ENCODE assay signal across 12 cellular contexts in genomic region chr7:11130012-11130411, GRCh38.
A peak's percentile ranks its signal among the peaks of the same experiment; 100 is the strongest.
DNase-seq lines count a peak whose midpoint lies in the region; TF ChIP-seq lines count a peak whose summit lies in the region.
"Had no signal": no experiment of that assay in that cellular context is flagged by ENCODE, and none has a peak within 500 bp of the region (broad histone marks: within the 10 kb centered on the region; RNA-seq: fewer than 3 reads in every experiment).

No MANE protein-coding gene starts in this region.

- CTCF ChIA-PET in AG04449 (lab: Yijun Ruan, JAX) = no interaction called here

- no peaks in the 10 kb centered on the region for H3K9me3 Mint-ChIP-seq in activated T-helper 2 cell treated with anti-CD3 and anti-CD28 coated beads, Interferon-gamma antibody, Interleukin-2, Interleukin-4, amounts not matched to agents 10 μg/mL and 5 μg/mL and 100 μg/mL, durations not matched to agents 14 hours and 24 hours and 36 hours
- no peaks in the 10 kb centered on the region for H3K9me3 Mint-ChIP-seq in immature natural killer cell

- H3K27ac Mint-ChIP-seq in activated T-helper 2 cell treated with anti-CD3 and anti-CD28 coated beads, Interferon-gamma antibody, Interleukin-2, Interleukin-4, amounts not matched to agents 10 μg/mL and 5 μg/mL and 100 μg/mL, durations not matched to agents 14 hours and 24 hours and 36 hours = peak overlapping the region; percentile 72
- H3K27ac Mint-ChIP-seq in immature natural killer cell = no peak overlapping the region

- peaks cover 56% of the 10 kb centered on the region for H3K4me1 Mint-ChIP-seq in activated T-helper 2 cell treated with anti-CD3 and anti-CD28 coated beads, Interferon-gamma antibody, Interleukin-2, Interleukin-4, amounts not matched to agents 10 μg/mL and 5 μg/mL and 100 μg/mL, durations not matched to agents 14 hours and 24 hours and 36 hours (ENCODE audit: low read depth)
- H3K4me1 Mint-ChIP-seq in immature natural killer cell = peaks cover 37 to 41% of the 10 kb centered on the region in 2 donors

- intact Hi-C loops in activated T-helper 2 cell treated with anti-CD3 and anti-CD28 coated beads, Interferon-gamma antibody, Interleukin-2, Interleukin-4, amounts not matched to agents 10 μg/mL and 5 μg/mL and 100 μg/mL, durations not matched to agents 14 hours and 24 hours and 36 hours (cut with micrococcal nuclease) = loop anchor here (1.0 to 2.0 kb wide), 6 partner anchors 10 to 157 kb away; partner anchors contain the start of gene PHF14
- intact Hi-C loops in dorsolateral prefrontal cortex (cut with DNase I) = no loop called here

- H3K4me3 ChIP-seq in AG04449 (ENCODE audit: low read depth, low read length) = no peak overlapping the region
- H3K4me3 ChIP-seq in dorsolateral prefrontal cortex = no peak overlapping the region
- H3K4me3 ChIP-seq: stomach had no signal

- peak; percentile 86 for DNase-seq in AG04449 (ENCODE audit: low read depth, low spot score)
- DNase-seq in HS-27A (ENCODE audit: low read depth) = peak; percentile 72
- DNase-seq in activated T-helper 2 cell treated with anti-CD3 and anti-CD28 coated beads, Interferon-gamma antibody, Interleukin-2, Interleukin-4, amounts not matched to agents 10 μg/mL and 5 μg/mL and 100 μg/mL, durations not matched to agents 14 hours and 24 hours and 36 hours (ENCODE audit: low spot score) = no peak
- DNase-seq in immature natural killer cell = peak in 2 of 3 donors; percentile 3
- no peak for DNase-seq in CD1c-positive myeloid dendritic cell (ENCODE audit: extremely low spot score)
- DNase-seq in dorsolateral prefrontal cortex = no peak
- DNase-seq in NCI-H2227 treated with DMSO at 0.1 percent for 48 hours (lab: John Stamatoyannopoulos, UW) = no peak
- no peak for DNase-seq in NCI-H187 treated with DMSO at 0.1 percent for 48 hours (lab: John Stamatoyannopoulos, UW)
- DNase-seq: cerebellar nuclear complex; GDM1; stimulated activated CD4-positive, alpha-beta T cell treated with anti-CD3 and anti-CD28 coated beads, Interleukin-4, amount 100 ng/mL, for 24 hours; stomach had no signal

- TF ChIP-seq CTCF in AG04449 (IDR thresholded peaks at IDR 0.05; ENCODE audit: insufficient read depth, low read length, missing control alignments) (no peak), dorsolateral prefrontal cortex (IDR thresholded peaks at IDR 0.05 in 54 of 56, conservative IDR thresholded peaks at IDR 0.05 in 2 of 56; ENCODE audit: low read depth in 1 of 56, partially characterized antibody in 56 of 56) (no peak)

- POLR2A ChIA-PET in AG04449 (lab: Yijun Ruan, JAX) = no interaction called here

- H3K27me3 Mint-ChIP-seq in activated T-helper 2 cell treated with anti-CD3 and anti-CD28 coated beads, Interferon-gamma antibody, Interleukin-2, Interleukin-4, amounts not matched to agents 10 μg/mL and 5 μg/mL and 100 μg/mL, durations not matched to agents 14 hours and 24 hours and 36 hours (ENCODE audit: low read depth) = no peaks in the 10 kb centered on the region
- H3K27me3 Mint-ChIP-seq in immature natural killer cell (ENCODE audit: low read depth in 3 of 3) = peaks cover 0 to 5% (median 0%) of the 10 kb centered on the region in 3 donors

- H3K36me3 Mint-ChIP-seq in activated T-helper 2 cell treated with anti-CD3 and anti-CD28 coated beads, Interferon-gamma antibody, Interleukin-2, Interleukin-4, amounts not matched to agents 10 μg/mL and 5 μg/mL and 100 μg/mL, durations not matched to agents 14 hours and 24 hours and 36 hours (ENCODE audit: low read depth) = peaks cover 55% of the 10 kb centered on the region
- H3K36me3 Mint-ChIP-seq in immature natural killer cell = peaks cover 4 to 17% (median 11%) of the 10 kb centered on the region in 3 donors

- H3K4me3 Mint-ChIP-seq in activated T-helper 2 cell treated with anti-CD3 and anti-CD28 coated beads, Interferon-gamma antibody, Interleukin-2, Interleukin-4, amounts not matched to agents 10 μg/mL and 5 μg/mL and 100 μg/mL, durations not matched to agents 14 hours and 24 hours and 36 hours (ENCODE audit: low read depth) = no peak overlapping the region
- H3K4me3 Mint-ChIP-seq in immature natural killer cell = no peak overlapping the region

- peak overlapping the region in 7 of 59 donors; percentile 10 to 59 (median 26) for H3K27ac ChIP-seq in dorsolateral prefrontal cortex
- H3K27ac ChIP-seq: stomach had no signal

- H3K27me3 ChIP-seq in dorsolateral prefrontal cortex = no peaks in the 10 kb centered on the region
- H3K27me3 ChIP-seq: stomach had no signal

Comparison
In these comparisons a context has a peak if more than half of its experiments do, and no peak if none do; other contexts are left out.
1. DNase-seq: peak in AG04449 (single experiment), HS-27A (single experiment) and immature natural killer cell (2 of 3); none in activated T-helper 2 cell treated with anti-CD3 and anti-CD28 coated beads, Interferon-gamma antibody, Interleukin-2, Interleukin-4, amounts not matched to agents 10 μg/mL and 5 μg/mL and 100 μg/mL, durations not matched to agents 14 hours and 24 hours and 36 hours (single experiment), CD1c-positive myeloid dendritic cell (single experiment), dorsolateral prefrontal cortex (0 of 10), NCI-H2227 treated with DMSO at 0.1 percent for 48 hours (single experiment) and NCI-H187 treated with DMSO at 0.1 percent for 48 hours (single experiment).